12 cellular contexts compared by ENCODE assay signal in genomic region chr10:15461353-15462108, GRCh38.
A peak's percentile ranks its signal among the peaks of the same experiment; 100 is the strongest.
DNase-seq lines count a peak whose midpoint lies in the region; ATAC-seq, FAIRE-seq and TF ChIP-seq lines count a peak whose summit lies in the region.
"Had no signal": no experiment of that assay in that cellular context is flagged by ENCODE, and none has a peak within 500 bp of the region (broad histone marks: within the 10 kb centered on the region; RNA-seq: fewer than 3 reads in every experiment).

No MANE protein-coding gene starts in this region.

- peaks cover 5% of the 10 kb centered on the region for H3K4me1 Mint-ChIP-seq in stimulated activated naive CD8-positive, alpha-beta T cell treated with anti-CD3 and anti-CD28 coated beads, Interleukin-15, amount 100 ng/mL, for 72 hours
- peaks cover 5% of the 10 kb centered on the region for H3K4me1 Mint-ChIP-seq in astrocyte (ENCODE audit: low read depth, unreplicated experiment)
- H3K4me1 Mint-ChIP-seq in immature natural killer cell = no peaks in the 10 kb centered on the region
- H3K4me1 Mint-ChIP-seq: WTC11 had no signal

- H3K79me2 ChIP-seq in astrocyte (ENCODE audit: insufficient read depth, low read length) = no peaks in the 10 kb centered on the region

- no peak for TF ChIP-seq CTCF in astrocyte (IDR thresholded peaks at IDR 0.05; ENCODE audit: insufficient read depth, low read depth, low read length)

- H3K36me3 ChIP-seq in astrocyte (ENCODE audit: insufficient read depth, low read length) = no peaks in the 10 kb centered on the region

- peaks cover 25% of the 10 kb centered on the region for H3K27me3 Mint-ChIP-seq in stimulated activated naive CD8-positive, alpha-beta T cell treated with anti-CD3 and anti-CD28 coated beads, Interleukin-15, amount 100 ng/mL, for 72 hours
- H3K27me3 Mint-ChIP-seq in astrocyte (ENCODE audit: low read depth, unreplicated experiment) (peaks cover 4% of the 10 kb centered on the region), immature natural killer cell (ENCODE audit: low read depth in 3 of 3) (peaks cover 0 to 10% (median 7%) of the 10 kb centered on the region in 3 donors)

- H3K4me3 Mint-ChIP-seq in stimulated activated naive CD8-positive, alpha-beta T cell treated with anti-CD3 and anti-CD28 coated beads, Interleukin-15, amount 100 ng/mL, for 72 hours = no peak overlapping the region
- no peak overlapping the region for H3K4me3 Mint-ChIP-seq in astrocyte (ENCODE audit: unreplicated experiment)
- H3K4me3 Mint-ChIP-seq in immature natural killer cell = no peak overlapping the region
- H3K4me3 Mint-ChIP-seq: CD8-positive, alpha-beta T cell; natural killer cell treated with Interleukin-12 subunit alpha and Interleukin-12 subunit beta and Interleukin-15 and Interleukin-18, amount 100 ng/mL, for 72 hours; WTC11 had no signal

- H2AFZ ChIP-seq in astrocyte (ENCODE audit: low read depth, low read length) = no peak overlapping the region

- H3K9me3 ChIP-seq in astrocyte (ENCODE audit: insufficient read depth, low read depth, low read length) = no peaks in the 10 kb centered on the region

- no peak for DNase-seq in stimulated activated naive CD8-positive, alpha-beta T cell treated with anti-CD3 and anti-CD28 coated beads, Interleukin-15, amount 100 ng/mL, for 72 hours
- DNase-seq in stimulated activated naive CD8-positive, alpha-beta T cell treated with anti-CD3 and anti-CD28 coated beads, Interleukin-15, Interleukin-2, amounts not matched to agents 100 U/mL and 50 U/mL, for 24 hours = no peak
- DNase-seq in astrocyte (ENCODE audit: low read depth) = no peak
- DNase-seq in iris pigment epithelial cell (ENCODE audit: low read depth) = peak; percentile 65
- DNase-seq in DMS53 (lab: John Stamatoyannopoulos, UW) = no peak
- no peak for DNase-seq in immature natural killer cell
- DNase-seq: CD8-positive, alpha-beta T cell had no signal

- H3K4me3 ChIP-seq in astrocyte (ENCODE audit: insufficient read depth, low read depth, low read length) = no peak overlapping the region

- peak; percentile 55 for ATAC-seq in stimulated activated naive CD8-positive, alpha-beta T cell treated with anti-CD3 and anti-CD28 coated beads, Interleukin-15, amount 100 ng/mL, for 72 hours
- ATAC-seq in stimulated activated naive CD8-positive, alpha-beta T cell treated with anti-CD3 and anti-CD28 coated beads, Interleukin-15, Interleukin-2, amounts not matched to agents 100 U/mL and 50 U/mL, for 24 hours = no peak
- ATAC-seq in GM18909 (IDR thresholded peaks at IDR 0.05; ENCODE audit: poor library complexity, unreplicated experiment) (no peak), GM18519 (IDR thresholded peaks at IDR 0.05; ENCODE audit: low FRiP score, unreplicated experiment) (no peak)
- ATAC-seq: CD8-positive, alpha-beta T cell; WTC11 had no signal

- no peak overlapping the region for H3K27ac Mint-ChIP-seq in stimulated activated naive CD8-positive, alpha-beta T cell treated with anti-CD3 and anti-CD28 coated beads, Interleukin-15, amount 100 ng/mL, for 72 hours
- H3K27ac Mint-ChIP-seq in astrocyte (ENCODE audit: unreplicated experiment) (no peak overlapping the region), immature natural killer cell (no peak overlapping the region)
- H3K27ac Mint-ChIP-seq: CD8-positive, alpha-beta T cell; natural killer cell treated with Interleukin-12 subunit alpha and Interleukin-12 subunit beta and Interleukin-15 and Interleukin-18, amount 100 ng/mL, for 72 hours; WTC11 had no signal

- H3K27me3 ChIP-seq in astrocyte (ENCODE audit: insufficient read depth, low read length) = no peaks in the 10 kb centered on the region

- peak; percentile 93 for FAIRE-seq in astrocyte (lab: Jason Lieb, UNC)
- FAIRE-seq: H1 had no signal

- peaks cover 0 to 4% of the 10 kb centered on the region in 2 donors for H3K9me3 Mint-ChIP-seq in stimulated activated naive CD8-positive, alpha-beta T cell treated with anti-CD3 and anti-CD28 coated beads, Interleukin-15, amount 100 ng/mL, for 72 hours
- H3K9me3 Mint-ChIP-seq in astrocyte (ENCODE audit: unreplicated experiment) (no peaks in the 10 kb centered on the region), immature natural killer cell (peaks cover 0 to 4% (median 0%) of the 10 kb centered on the region in 6 donors)

- peak overlapping the region; percentile 52 for H3K27ac ChIP-seq in astrocyte (ENCODE audit: low read depth, low read length)

- peaks cover 12% of the 10 kb centered on the region for H3K4me1 ChIP-seq in astrocyte (ENCODE audit: insufficient read depth, low read length)

- H3K9ac ChIP-seq in astrocyte (ENCODE audit: low read length) = no peak overlapping the region

- H3K4me2 ChIP-seq in astrocyte (ENCODE audit: low read length) = peak overlapping the region; percentile 47

- H4K20me1 ChIP-seq in astrocyte (ENCODE audit: insufficient read depth, low read length) = no peaks in the 10 kb centered on the region

- no peaks in the 10 kb centered on the region for H3K36me3 Mint-ChIP-seq in astrocyte (ENCODE audit: low read depth, unreplicated experiment)
- no peaks in the 10 kb centered on the region for H3K36me3 Mint-ChIP-seq in immature natural killer cell
- H3K36me3 Mint-ChIP-seq: CD8-positive, alpha-beta T cell; natural killer cell treated with Interleukin-12 subunit alpha and Interleukin-12 subunit beta and Interleukin-15 and Interleukin-18, amount 100 ng/mL, for 72 hours; WTC11 had no signal
